In genomic region chr16:82313754-82314153, GRCh38 we compare ENCODE assay signal across 9 cellular contexts.
"Had no signal": no experiment of that assay in that cellular context is flagged by ENCODE, and none has a peak within 500 bp of the region (broad histone marks: within the 10 kb centered on the region; RNA-seq: fewer than 3 reads in every experiment).

No MANE protein-coding gene starts in this region.

- H3K9me3 Mint-ChIP-seq: GM23338 had no signal

- ATAC-seq: GM23338, HCT116 had no signal

- H3K4me1 ChIP-seq: HAP-1 had no signal

- H3K9ac ChIP-seq: GM23248 had no signal

- DNase-seq: GM23248, GOT3, H7, H9, HCEC 1CT, HFFc6 had no signal

- H3K4me3 Mint-ChIP-seq: GM23338, H9, HFFc6 had no signal

- H3K4me1 Mint-ChIP-seq: GM23338, H9 had no signal

- H3K27ac ChIP-seq: GM23248 had no signal

- H3K4me3 ChIP-seq: GM23248, GM23338, HAP-1 had no signal

- H3K9me3 ChIP-seq: HAP-1 had no signal

- H2AFZ ChIP-seq: GM23248, GM23338 had no signal

- H3K4me2 ChIP-seq: GM23338 had no signal

- H3K27ac Mint-ChIP-seq: GM23338, H9, HFFc6 had no signal

- H3K36me3 ChIP-seq: HAP-1 had no signal
